1 cellular context compared by ENCODE assay signal in genomic region chr11:130478204-130478701, GRCh38.
TF ChIP-seq lines count a peak whose summit lies in the region.

No MANE protein-coding gene starts in this region.

TF ChIP-seq in GM23338, 12 proteins besides CTCF, POLR2A, EP300 and RAD21 (continued from another document):
- no peak for TF ChIP-seq REST (IDR thresholded peaks at IDR 0.05; ENCODE audit: unreplicated experiment)
- no peak for TF ChIP-seq STAT1 (IDR thresholded peaks at IDR 0.05; ENCODE audit: unreplicated experiment)
- TF ChIP-seq ETS1 (IDR thresholded peaks at IDR 0.05): no peak
- TF ChIP-seq ZNF331 (CRISPR knock-in tag; IDR thresholded peaks at IDR 0.05; ENCODE audit: low read depth): no peak
TF ChIP-seq in GM23338: peak in this region for 0.
